1 cellular context compared by ENCODE assay signal in genomic region chr7:380724-381210, GRCh38.
TF ChIP-seq lines count a peak whose summit lies in the region.

No MANE protein-coding gene starts in this region.

TF ChIP-seq in SK-N-SH treated with all-trans-retinoic acid at 6 μM for 48 hours, 23 proteins besides CTCF, POLR2A, EP300 and RAD21 (continued from another document):
- TF ChIP-seq, protein P1, sequence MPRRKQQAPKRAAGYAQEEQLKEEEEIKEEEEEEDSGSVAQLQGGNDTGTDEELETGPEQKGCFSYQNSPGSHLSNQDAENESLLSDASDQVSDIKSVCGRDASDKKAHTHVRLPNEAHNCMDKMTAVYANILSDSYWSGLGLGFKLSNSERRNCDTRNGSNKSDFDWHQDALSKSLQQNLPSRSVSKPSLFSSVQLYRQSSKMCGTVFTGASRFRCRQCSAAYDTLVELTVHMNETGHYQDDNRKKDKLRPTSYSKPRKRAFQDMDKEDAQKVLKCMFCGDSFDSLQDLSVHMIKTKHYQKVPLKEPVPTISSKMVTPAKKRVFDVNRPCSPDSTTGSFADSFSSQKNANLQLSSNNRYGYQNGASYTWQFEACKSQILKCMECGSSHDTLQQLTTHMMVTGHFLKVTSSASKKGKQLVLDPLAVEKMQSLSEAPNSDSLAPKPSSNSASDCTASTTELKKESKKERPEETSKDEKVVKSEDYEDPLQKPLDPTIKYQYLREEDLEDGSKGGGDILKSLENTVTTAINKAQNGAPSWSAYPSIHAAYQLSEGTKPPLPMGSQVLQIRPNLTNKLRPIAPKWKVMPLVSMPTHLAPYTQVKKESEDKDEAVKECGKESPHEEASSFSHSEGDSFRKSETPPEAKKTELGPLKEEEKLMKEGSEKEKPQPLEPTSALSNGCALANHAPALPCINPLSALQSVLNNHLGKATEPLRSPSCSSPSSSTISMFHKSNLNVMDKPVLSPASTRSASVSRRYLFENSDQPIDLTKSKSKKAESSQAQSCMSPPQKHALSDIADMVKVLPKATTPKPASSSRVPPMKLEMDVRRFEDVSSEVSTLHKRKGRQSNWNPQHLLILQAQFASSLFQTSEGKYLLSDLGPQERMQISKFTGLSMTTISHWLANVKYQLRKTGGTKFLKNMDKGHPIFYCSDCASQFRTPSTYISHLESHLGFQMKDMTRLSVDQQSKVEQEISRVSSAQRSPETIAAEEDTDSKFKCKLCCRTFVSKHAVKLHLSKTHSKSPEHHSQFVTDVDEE (CRISPR knock-in tag; IDR thresholded peaks at IDR 0.05): no peak
- TF ChIP-seq ZNF565 (CRISPR knock-in tag; conservative IDR thresholded peaks at IDR 0.05; ENCODE audit: low read depth) (no peak), PPARA (CRISPR knock-in tag; IDR thresholded peaks at IDR 0.05; ENCODE audit: borderline replicate concordance) (no peak), GLIS3 (CRISPR knock-in tag; IDR thresholded peaks at IDR 0.05) (no peak), CSRNP3 (CRISPR knock-in tag; IDR thresholded peaks at IDR 0.05) (no peak), BACH2 (CRISPR knock-in tag; IDR thresholded peaks at IDR 0.05; ENCODE audit: borderline replicate concordance) (no peak), OSR1 (CRISPR knock-in tag; IDR thresholded peaks at IDR 0.05) (no peak)
